Comparison of ENCODE assay signal across 18 cellular contexts in genomic region chr2:137161250-137161649, GRCh38.
"Had no signal": no experiment of that assay in that cellular context is flagged by ENCODE, and none has a peak within 500 bp of the region (broad histone marks: within the 10 kb centered on the region; RNA-seq: fewer than 3 reads in every experiment).

No MANE protein-coding gene starts in this region.

- H3K4me1 ChIP-seq: SJSA1 had no signal

- H3K9me3 ChIP-seq: SJSA1 had no signal

- DNase-seq: KBM-7, MV-4-11, NCI-H1048, NCI-H1105, NCI-H1417, NCI-H1436 treated with DMSO at 0.1 percent for 48 hours, NCI-H1694, NCI-H187 treated with DMSO at 0.1 percent for 48 hours, NCI-H2029 treated with DMSO at 0.1 percent for 48 hours, NCI-H2227 treated with DMSO at 0.1 percent for 48 hours, NCI-H524 treated with DMSO at 0.1 percent for 48 hours, NCI-H69, NCI-H774, Right ventricle myocardium superior, RPMI8226, SIG-M5 had no signal

- H3K27me3 ChIP-seq: SJSA1 had no signal

- H3K27ac ChIP-seq: SJSA1, SK-N-MC had no signal

- H3K36me3 ChIP-seq: SJSA1 had no signal

- H3K4me3 ChIP-seq: SJSA1, SK-N-MC had no signal
